Comparison of ENCODE assay signal across 9 cellular contexts in the genomic region with DNA sequence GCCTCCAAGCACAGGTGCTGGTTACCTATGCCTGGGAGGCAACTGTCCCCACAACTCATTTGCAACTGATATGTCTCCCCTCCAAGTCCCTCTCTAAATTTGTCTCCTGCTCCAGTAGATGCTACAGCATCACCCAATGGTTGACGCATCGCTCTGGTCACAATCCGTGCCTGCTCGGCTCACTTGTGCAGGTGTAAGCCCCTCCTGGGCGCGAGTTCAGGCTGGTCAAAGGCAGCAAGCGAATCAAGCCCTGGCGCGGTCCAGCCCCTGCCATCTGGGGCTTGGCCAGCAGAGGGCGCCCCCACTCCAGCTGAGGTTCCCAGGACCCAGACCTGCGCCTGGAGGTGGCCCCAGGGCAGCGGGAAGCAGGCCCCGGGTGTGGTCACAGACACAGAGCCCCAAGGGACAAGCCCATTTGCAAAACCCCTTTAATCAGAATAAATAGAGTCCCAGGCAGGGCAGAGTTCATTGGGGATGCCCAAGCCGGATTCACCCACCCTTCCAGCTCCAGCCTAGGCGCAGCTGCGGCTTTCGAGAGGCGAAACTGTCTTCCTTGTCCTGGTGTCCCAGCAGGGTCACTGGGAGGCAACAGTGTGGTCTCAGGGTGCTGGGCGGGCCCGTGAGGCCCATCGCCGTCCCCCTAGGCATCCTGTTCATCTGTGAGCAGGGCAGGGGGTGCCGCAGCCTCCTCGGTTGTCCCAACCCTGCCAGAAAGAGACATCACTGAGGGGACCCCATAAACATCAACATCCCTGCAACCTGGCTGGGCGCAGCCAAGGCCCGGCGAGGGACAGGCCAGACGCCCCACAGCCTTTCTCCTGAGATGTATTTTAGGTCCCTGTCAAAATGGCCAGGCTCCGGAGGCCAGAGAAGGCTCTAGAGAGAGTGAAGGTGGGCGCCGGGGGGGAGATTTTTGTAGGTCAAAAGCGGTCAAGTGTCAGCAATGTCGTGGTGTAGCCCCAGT. TPM values are rescaled to one million over a fixed set of nuclear protein-coding genes. Genes with fewer than 3 reads are reported as not detected.
DNase-seq lines count a peak whose midpoint lies in the region; ATAC-seq, FAIRE-seq and TF ChIP-seq lines count a peak whose summit lies in the region.
"Had no signal": no experiment of that assay in that cellular context is flagged by ENCODE, and none has a peak within 500 bp of the region (broad histone marks: within the 10 kb centered on the region; RNA-seq: fewer than 3 reads in every experiment).

No MANE protein-coding gene starts in this region.

- peak; percentile 72 to 78 for ATAC-seq in naive B cell (ENCODE audit: low read depth in 2 of 2)

- DNase-seq in D721Med (ENCODE audit: insufficient read length, low spot score), result peak; percentile 92
- peak; percentile 29 for DNase-seq in HCEC 1CT
- DNase-seq in NCI-H82 treated with DMSO at 0.1 percent for 48 hours (lab: John Stamatoyannopoulos, UW; ENCODE audit: unreplicated experiment), result peak; percentile 13
- peak; percentile 72 for DNase-seq in activated T-cell treated with anti-CD3 and anti-CD28 coated beads for 1 hour (ENCODE audit: low read depth)
- peak; percentile 91 for DNase-seq in epidermal melanocyte (ENCODE audit: insufficient read length, low spot score)
- peak; percentile 73 for DNase-seq in naive B cell
- peak; percentile 82 for DNase-seq in superior temporal gyrus (ENCODE audit: extremely low spot score)
- DNase-seq in mesenteric fat pad (ENCODE audit: low spot score), result no peak

- TF ChIP-seq CTCF in D721Med (IDR thresholded peaks at IDR 0.05; ENCODE audit: insufficient read depth, missing control alignments), result peak; percentile 98

- FAIRE-seq in D721Med (lab: Jason Lieb, UNC), result no peak
- FAIRE-seq: colon had no signal

- peak overlapping the region in 5 of 6 donors; percentile 80 to 97 (median 96) for H3K27ac Mint-ChIP-seq in naive B cell

- H3K27me3 Mint-ChIP-seq in naive B cell, result no peaks in the 10 kb centered on the region

- H3K9me3 Mint-ChIP-seq in naive B cell, result no peaks in the 10 kb centered on the region

- peaks cover 6 to 20% of the 10 kb centered on the region in 2 donors for H3K36me3 Mint-ChIP-seq in naive B cell

- peak overlapping the region in 3 of 8 donors; percentile 4 to 78 (median 70) for H3K4me3 Mint-ChIP-seq in naive B cell

- peaks cover 15 to 28% (median 23%) of the 10 kb centered on the region in 3 donors for H3K4me1 Mint-ChIP-seq in naive B cell

RNA-seq across cellular contexts. Expression of gene TMC6, which starts 15.8 kb away (rescaled TPM):
- polyA plus RNA-seq in naive B cell (ENCODE audit: low read depth in 6 of 6), result 100 to 1,000 TPM in 5 of 6 donors, 10 to 100 TPM in 1; 84.9 to 170 (median 141) TPM
- 117 TPM for total RNA-seq in mesenteric fat pad

RNA-seq across cellular contexts. Expression of gene TMC8, which starts 17.8 kb away (rescaled TPM):
- polyA plus RNA-seq in naive B cell (ENCODE audit: low read depth in 6 of 6), result 100 to 1,000 TPM in 1 of 6 donors, 10 to 100 TPM in 5; 26.2 to 103 (median 55.2) TPM
- total RNA-seq in mesenteric fat pad, result 8.4 TPM

RNA-seq across cellular contexts. Expression of gene C17orf99, which starts 33.4 kb away (rescaled TPM):
- under 1 TPM in 1 of 6 donors, not detected in 5; 0.42 TPM for polyA plus RNA-seq in naive B cell (ENCODE audit: low read depth in 6 of 6)
- total RNA-seq in mesenteric fat pad, result not detected

RNA-seq across cellular contexts. Expression of gene SYNGR2, which starts 55.6 kb away (rescaled TPM):
- polyA plus RNA-seq in naive B cell (ENCODE audit: low read depth in 6 of 6), result 100 to 1,000 TPM; 490 to 908 (median 562) TPM
- 93.5 TPM for total RNA-seq in mesenteric fat pad
